In the genomic region with DNA sequence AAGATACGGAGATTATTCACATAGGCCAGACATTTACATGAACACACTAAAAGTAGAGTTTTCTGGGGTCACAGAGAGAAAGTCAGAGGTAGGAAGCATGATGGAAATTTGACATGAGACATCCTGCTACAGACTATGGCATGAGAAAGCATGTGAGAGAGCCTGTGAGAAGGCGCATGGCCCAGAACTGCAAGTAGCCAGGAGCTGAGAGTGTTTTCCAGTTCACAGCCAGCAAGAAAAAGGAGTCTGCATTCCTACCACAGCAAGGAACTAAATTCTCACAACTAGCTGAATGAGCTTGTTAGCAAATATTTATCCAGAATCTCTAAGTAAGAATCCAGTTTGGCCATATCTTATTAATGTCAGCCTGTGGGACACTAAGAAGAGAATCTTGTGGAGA, we compare ENCODE assay signal across 31 cellular contexts.
"Had no signal": no experiment of that assay in that cellular context is flagged by ENCODE, and none has a peak within 500 bp of the region (broad histone marks: within the 10 kb centered on the region; RNA-seq: fewer than 3 reads in every experiment).

No MANE protein-coding gene starts in this region.

- H3K27me3 Mint-ChIP-seq: activated B cell treated with CpG ODN at 0.5 μM for 24 hours; activated CD4-positive, alpha-beta T cell treated with anti-CD3 and anti-CD28 coated beads, Interleukin-2, amount 10 ng/mL, durations not matched to agents 24 days and 14 days; activated CD8-positive, alpha-beta memory T cell treated with anti-CD3 and anti-CD28 coated beads, Interleukin-2, amount 10 ng/mL, durations not matched to agents 7 days and 5 days; activated naive CD8-positive, alpha-beta T cell treated with anti-CD3 and anti-CD28 coated beads, Interleukin-2, amount 50 U/mL, for 24 hours; activated T-cell treated with anti-CD3 and anti-CD28 coated beads, Interleukin-2, amount 50 U/mL, for 24 hours had no signal

- H3K36me3 ChIP-seq: ascending aorta had no signal

- H3K4me1 ChIP-seq: ascending aorta, body of pancreas had no signal

- H3K4me2 ChIP-seq: SK-N-SH had no signal

- H3K4me3 ChIP-seq: ascending aorta, body of pancreas had no signal

- H3K4me3 Mint-ChIP-seq: activated B cell treated with CpG ODN at 0.5 μM for 24 hours; activated CD4-positive, alpha-beta T cell treated with anti-CD3 and anti-CD28 coated beads, Interleukin-2, amount 10 ng/mL, durations not matched to agents 24 days and 14 days; activated CD8-positive, alpha-beta memory T cell treated with anti-CD3 and anti-CD28 coated beads, Interleukin-2, amount 10 ng/mL, durations not matched to agents 7 days and 5 days; activated naive CD8-positive, alpha-beta T cell treated with anti-CD3 and anti-CD28 coated beads, Interleukin-2, amount 50 U/mL, for 24 hours; activated T-cell treated with anti-CD3 and anti-CD28 coated beads, Interleukin-2, amount 50 U/mL, for 24 hours; activated T-helper 1 cell treated with anti-CD3 and anti-CD28 coated beads, Interleukin-12 subunit alpha, Interleukin-12 subunit beta, Interleukin-2, Interleukin-4 antibody, amounts not matched to agents 30 ng/mL and 10 ng/mL and 1 ng/mL, durations not matched to agents 14 hours and 24 hours and 36 hours had no signal

- H3K27ac Mint-ChIP-seq: activated B cell treated with CpG ODN at 0.5 μM for 24 hours; activated CD4-positive, alpha-beta T cell treated with anti-CD3 and anti-CD28 coated beads, Interleukin-2, amount 10 ng/mL, durations not matched to agents 24 days and 14 days; activated CD8-positive, alpha-beta memory T cell treated with anti-CD3 and anti-CD28 coated beads, Interleukin-2, amount 10 ng/mL, durations not matched to agents 7 days and 5 days; activated naive CD4-positive, alpha-beta T cell treated with anti-CD3 and anti-CD28 coated beads, Interleukin-2, amount 50 U/mL, for 72 hours; activated naive CD8-positive, alpha-beta T cell treated with anti-CD3 and anti-CD28 coated beads, Interleukin-2, amount 50 U/mL, for 24 hours; activated T-cell treated with anti-CD3 and anti-CD28 coated beads, Interleukin-2, amount 50 U/mL, for 24 hours; activated T-helper 1 cell treated with anti-CD3 and anti-CD28 coated beads, Interleukin-12 subunit alpha, Interleukin-12 subunit beta, Interleukin-2, Interleukin-4 antibody, amounts not matched to agents 30 ng/mL and 10 ng/mL and 1 ng/mL, durations not matched to agents 14 hours and 24 hours and 36 hours had no signal

- ATAC-seq: activated CD8-positive, alpha-beta memory T cell treated with anti-CD3 and anti-CD28 coated beads, Interleukin-2, amount 10 ng/mL, durations not matched to agents 7 days and 5 days; activated naive CD4-positive, alpha-beta T cell treated with anti-CD3 and anti-CD28 coated beads, Interleukin-2, amount 50 U/mL, for 72 hours; activated naive CD8-positive, alpha-beta T cell treated with anti-CD3 and anti-CD28 coated beads, Interleukin-2, amount 50 U/mL, for 24 hours; body of pancreas; Panc1; Right ventricle myocardium inferior had no signal

- H3K36me3 Mint-ChIP-seq: activated CD8-positive, alpha-beta memory T cell treated with anti-CD3 and anti-CD28 coated beads, Interleukin-2, amount 10 ng/mL, durations not matched to agents 7 days and 5 days; activated naive CD4-positive, alpha-beta T cell treated with anti-CD3 and anti-CD28 coated beads, Interleukin-2, amount 50 U/mL, for 72 hours had no signal

- H3K4me1 Mint-ChIP-seq: activated B cell treated with CpG ODN at 0.5 μM for 24 hours; activated CD4-positive, alpha-beta T cell treated with anti-CD3 and anti-CD28 coated beads, Interleukin-2, amount 10 ng/mL, durations not matched to agents 24 days and 14 days; activated CD8-positive, alpha-beta memory T cell treated with anti-CD3 and anti-CD28 coated beads, Interleukin-2, amount 10 ng/mL, durations not matched to agents 7 days and 5 days; activated naive CD8-positive, alpha-beta T cell treated with anti-CD3 and anti-CD28 coated beads, Interleukin-2, amount 50 U/mL, for 24 hours had no signal

- H3K27me3 ChIP-seq: ascending aorta, body of pancreas had no signal

- DNase-seq: activated B cell treated with CpG ODN at 0.5 μM for 24 hours; activated CD4-positive, alpha-beta T cell treated with anti-CD3 and anti-CD28 coated beads for 1 hour; activated CD4-positive, alpha-beta T cell treated with anti-CD3 and anti-CD28 coated beads, Interleukin-2, amount 10 ng/mL, durations not matched to agents 24 days and 14 days; activated CD4-positive, alpha-beta T cell treated with anti-CD3 and anti-CD28 coated beads, Interleukin-2, amount 50 U/mL, for 48 hours; activated CD8-positive, alpha-beta memory T cell treated with anti-CD3 and anti-CD28 coated beads, Interleukin-2, amount 10 ng/mL, durations not matched to agents 7 days and 5 days; activated effector memory CD4-positive, alpha-beta T cell treated with Interleukin-2 at 50 U/mL for 16 hours; activated naive CD4-positive, alpha-beta T cell treated with Interleukin-2 at 50 U/mL for 16 hours; activated naive CD8-positive, alpha-beta T cell treated with anti-CD3 and anti-CD28 coated beads, Interleukin-2, amount 50 U/mL, for 24 hours; activated T-cell treated with anti-CD3 and anti-CD28 coated beads, Interleukin-2, amount 50 U/mL, for 24 hours; amniotic stem cell; body of pancreas; central memory CD4-positive, alpha-beta T cell; KBM-7; NCI-H1092; NCI-H1417 treated with DMSO at 0.1 percent for 48 hours; NCI-H1694; NCI-H2029; NCI-H2107; NCI-H510A treated with DMSO at 0.1 percent for 48 hours; NCI-H69; NK-92 treated with Interleukin-12 subunit alpha and Interleukin-12 subunit beta, amount 100 ng/mL, for 24 hours; OCI-M1; RPMI8226; SK-N-SH; SW 1271; T-helper 9 cell had no signal

- H3K9ac ChIP-seq: SK-N-SH had no signal

- H3K9me2 ChIP-seq: SK-N-SH had no signal

- H3K27ac ChIP-seq: ascending aorta, body of pancreas had no signal

- H3K9me3 ChIP-seq: ascending aorta, body of pancreas, SK-N-SH had no signal

- H3K9me3 Mint-ChIP-seq: activated B cell treated with CpG ODN at 0.5 μM for 24 hours; activated CD4-positive, alpha-beta T cell treated with anti-CD3 and anti-CD28 coated beads, Interleukin-2, amount 10 ng/mL, durations not matched to agents 24 days and 14 days had no signal
